ENCODE assay signal across 8 cellular contexts in the genomic region with DNA sequence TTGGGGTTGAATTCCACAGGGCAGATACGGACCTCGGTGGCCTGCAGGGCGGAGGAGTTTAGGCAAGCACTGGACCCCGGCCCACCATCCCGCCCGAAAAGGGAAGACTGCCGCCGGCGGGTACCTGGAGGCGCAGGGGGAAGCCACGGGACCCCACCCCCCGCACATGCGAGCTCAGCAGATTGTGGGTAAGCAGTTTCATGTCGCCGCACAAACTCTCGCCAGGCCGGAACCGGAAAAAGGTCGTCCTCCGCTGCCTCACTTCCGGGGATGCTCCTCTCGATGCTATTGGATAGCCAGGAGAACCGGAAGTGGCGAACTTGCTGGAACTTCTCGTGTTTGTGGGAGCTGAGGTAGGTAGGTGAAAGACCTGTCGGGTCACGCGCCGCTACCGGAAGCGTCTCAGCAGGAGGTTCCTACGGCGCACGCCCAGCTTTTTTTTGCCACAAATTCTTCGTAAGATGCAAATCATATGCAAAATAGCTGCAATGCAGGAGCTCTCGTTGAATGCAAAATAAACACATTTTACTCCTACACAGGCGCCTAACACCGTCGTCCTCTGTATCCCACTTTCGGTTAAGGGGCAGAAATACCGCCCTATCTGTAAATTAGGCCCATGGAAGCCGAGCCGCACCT. TPM values are rescaled to one million over a fixed set of nuclear protein-coding genes. Genes with fewer than 3 reads are reported as not detected.
DNase-seq lines count a peak whose midpoint lies in the region; ATAC-seq and TF ChIP-seq lines count a peak whose summit lies in the region.

TSS of gene TRMT112 (minus strand) at position 235 of the 636 bp plus-strand sequence. CDS start at position 202, 33 bp downstream.

- peaks cover 23% of the 10 kb centered on the region for H3K4me1 ChIP-seq in psoas muscle
- no peaks in the 10 kb centered on the region for H3K4me1 ChIP-seq in uterus

- H3K4me3 ChIP-seq in psoas muscle, result peak within 1 kb of the TSS; percentile 86
- peak within 1 kb of the TSS; percentile 74 to 75 for H3K4me3 ChIP-seq in uterus

- H3K36me3 ChIP-seq in psoas muscle (ENCODE audit: insufficient read depth in 1 of 2, low read depth in 1 of 2) (peaks cover 8 to 40% of the 10 kb centered on the region in 2 donors), uterus (no peaks in the 10 kb centered on the region)

- H3K27me3 ChIP-seq in psoas muscle (ENCODE audit: insufficient read depth in 3 of 3, low read length in 2 of 3), result no peaks in the 10 kb centered on the region
- no peaks in the 10 kb centered on the region for H3K27me3 ChIP-seq in uterus

- DNase-seq in GM13977 (ENCODE audit: low spot score), result peak; percentile 95
- peak; percentile 84 to 90 for DNase-seq in NCI-H187 (lab: John Stamatoyannopoulos, UW)
- peak; percentile 85 to 99 (median 96) for DNase-seq in T-helper 2 cell
- DNase-seq in left ventricle myocardium superior, result peak; percentile 94
- peak; percentile 96 to 97 for DNase-seq in psoas muscle
- peak; percentile 95 to 98 for DNase-seq in uterus

- intact Hi-C loops in left ventricle myocardium superior (cut with micrococcal nuclease) (no loop called here), psoas muscle (cut with DNase I) (no loop called here), uterus (cut with DNase I; ENCODE audit: low total_unique reads) (no loop called here)

- WGBS in psoas muscle, 3 donors, result 0 to 1% (median 0%) methylated on average over 38 to 43 of the region's 43 CpGs

- peak; percentile 70 to 85 for TF ChIP-seq POLR2A in uterus (IDR thresholded peaks at IDR 0.05)

- no peak for TF ChIP-seq CTCF in GM13977 (IDR thresholded peaks at IDR 0.05; ENCODE audit: extremely low read depth, insufficient read depth, missing control alignments)
- no peak for TF ChIP-seq CTCF in psoas muscle (IDR thresholded peaks at IDR 0.05)
- TF ChIP-seq CTCF in uterus (IDR thresholded peaks at IDR 0.05), result peak in 1 of 4 experiments; percentile 0

- in situ Hi-C loops in GM13977 (cut with MboI; ENCODE audit: low pct_unique_long_range_greater_than_20kb, low sequenced_read_pairs, unreplicated experiment), result no loop called here

- H3K27ac ChIP-seq in angular gyrus (ENCODE audit: low read depth, low read length), result peak within 1 kb of the TSS; percentile 100
- H3K27ac ChIP-seq in psoas muscle, result peak within 1 kb of the TSS; percentile 99
- peak within 1 kb of the TSS; percentile 97 to 98 for H3K27ac ChIP-seq in uterus

- ATAC-seq in HG02884 (IDR thresholded peaks at IDR 0.05; ENCODE audit: unreplicated experiment) (peak; percentile 66), left ventricle myocardium superior (peak; percentile 81), psoas muscle (peak; percentile 82 to 85 (median 85))

- H3K9me3 ChIP-seq in psoas muscle, result no peaks in the 10 kb centered on the region
- no peaks in the 10 kb centered on the region for H3K9me3 ChIP-seq in uterus

RNA-seq across cellular contexts. Expression of gene TRMT112, which starts in this region (rescaled TPM):
- total RNA-seq in left ventricle myocardium superior (83.4 TPM), psoas muscle (100 to 1,000 TPM in 1 of 4 donors, 10 to 100 TPM in 3; 78.1 to 135 (median 88.0) TPM), uterus (100 to 1,000 TPM; 200 to 462 (median 323) TPM)
- 100 to 1,000 TPM; 125 to 311 (median 190) TPM for polyA plus RNA-seq in psoas muscle

Comparison
In these comparisons a context has a peak if more than half of its experiments do, and no peak if none do; other contexts are left out.
1. Peak in every context shown above with its lines: DNase-seq, ATAC-seq, H3K4me3 ChIP-seq and H3K27ac ChIP-seq.